17 cellular contexts compared by ENCODE assay signal in the genomic region with DNA sequence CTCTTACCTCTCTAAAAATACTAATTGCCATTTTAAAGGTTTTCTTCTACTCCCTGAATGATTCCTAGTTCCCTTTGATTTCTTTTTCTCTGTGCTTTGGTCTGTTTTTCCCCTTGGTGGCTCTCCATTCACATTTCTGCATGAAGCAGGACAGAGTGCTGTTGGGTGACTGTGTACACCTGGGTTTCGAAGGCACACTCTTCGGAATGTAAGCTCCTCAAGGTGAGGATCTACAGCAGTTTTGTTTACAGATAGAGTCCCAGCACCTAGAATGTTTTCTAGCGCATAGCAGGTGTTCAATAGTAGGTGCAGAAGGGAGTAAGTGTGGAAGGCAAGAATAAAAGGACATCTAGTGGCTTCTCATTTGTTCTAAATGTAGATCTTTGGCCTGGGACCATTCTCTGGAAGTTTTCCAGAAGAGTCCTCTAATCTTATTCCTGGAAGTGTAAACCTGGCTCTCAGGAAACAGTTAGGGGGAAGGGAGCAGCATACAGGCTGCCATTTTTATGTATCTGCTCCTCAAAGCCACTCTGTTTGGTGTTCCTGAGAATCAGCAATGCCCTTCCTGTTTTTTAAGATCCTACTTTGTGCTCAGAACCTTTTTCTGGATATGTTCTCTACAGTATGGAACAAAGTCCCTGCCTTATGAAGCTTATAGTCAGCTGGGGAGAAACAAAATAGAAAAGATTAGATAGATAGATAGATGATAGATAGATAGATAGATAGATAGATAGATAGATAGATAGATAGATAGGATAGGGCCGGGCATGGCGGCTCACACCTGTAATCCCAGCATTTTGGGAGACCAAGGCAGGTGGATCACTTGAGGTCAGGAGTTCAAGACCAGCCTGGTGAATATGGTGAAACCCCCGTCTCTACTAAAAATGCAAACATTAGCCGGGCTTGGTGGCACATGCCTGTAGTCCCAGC. TPM values are rescaled to one million over a fixed set of nuclear protein-coding genes. Genes with fewer than 3 reads are reported as not detected.
DNase-seq lines count a peak whose midpoint lies in the region; ATAC-seq and TF ChIP-seq lines count a peak whose summit lies in the region.
"Had no signal": no experiment of that assay in that cellular context is flagged by ENCODE, and none has a peak within 500 bp of the region (broad histone marks: within the 10 kb centered on the region; RNA-seq: fewer than 3 reads in every experiment).

No MANE protein-coding gene starts in this region.

- CTCF ChIA-PET in naive thymus-derived CD4-positive, alpha-beta T cell (lab: Charles Lee) = no interaction called here

- H3K4me1 ChIP-seq in heart right ventricle = peaks cover 0 to 34% (median 16%) of the 10 kb centered on the region in 9 donors
- H3K4me1 ChIP-seq in right atrium auricular region = peaks cover 0 to 15% of the 10 kb centered on the region in 2 donors
- H3K4me1 ChIP-seq in gastrocnemius medialis = peaks cover 7 to 13% of the 10 kb centered on the region in 2 donors
- H3K4me1 ChIP-seq in naive thymus-derived CD4-positive, alpha-beta T cell (ENCODE audit: control insufficient read depth in 2 of 2, insufficient read depth in 2 of 2, low read length in 2 of 2) = no peaks in the 10 kb centered on the region

- in situ Hi-C loops in gastrocnemius medialis (cut with MboI; ENCODE audit: low sequenced_read_pairs in 4 of 4) = no loop called here

- no peaks in the 10 kb centered on the region for H3K9me3 Mint-ChIP-seq in naive thymus-derived CD4-positive, alpha-beta T cell
- H3K9me3 Mint-ChIP-seq: HFFc6 had no signal

- intact Hi-C loops in heart right ventricle (cut with DNase I) = no loop called here
- intact Hi-C loops in left colon (cut with DNase I, micrococcal nuclease) = no loop called here
- intact Hi-C loops in gastrocnemius medialis (cut with DNase I; ENCODE audit: low total_unique reads) = no loop called here
- intact Hi-C loops in naive thymus-derived CD4-positive, alpha-beta T cell (cut with micrococcal nuclease) = no loop called here
- intact Hi-C loops in posterior cingulate gyrus (cut with DNase I) = no loop called here

- peaks cover 0 to 7% (median 0%) of the 10 kb centered on the region in 7 donors for H3K4me1 Mint-ChIP-seq in naive thymus-derived CD4-positive, alpha-beta T cell

- peaks cover 0 to 39% (median 0%) of the 10 kb centered on the region in 5 donors for H3K27me3 Mint-ChIP-seq in naive thymus-derived CD4-positive, alpha-beta T cell

- H3K9me3 ChIP-seq in heart right ventricle = no peaks in the 10 kb centered on the region
- no peaks in the 10 kb centered on the region for H3K9me3 ChIP-seq in right atrium auricular region
- no peaks in the 10 kb centered on the region for H3K9me3 ChIP-seq in gastrocnemius medialis
- no peaks in the 10 kb centered on the region for H3K9me3 ChIP-seq in naive thymus-derived CD4-positive, alpha-beta T cell (ENCODE audit: control insufficient read depth in 2 of 3, low read length in 3 of 3)
- H3K9me3 ChIP-seq: MG63 had no signal

- no peak overlapping the region for H3K4me3 ChIP-seq in heart right ventricle
- no peak overlapping the region for H3K4me3 ChIP-seq in right atrium auricular region
- H3K4me3 ChIP-seq in gastrocnemius medialis = peak overlapping the region in 1 of 4 donors; percentile 6
- H3K4me3 ChIP-seq in naive thymus-derived CD4-positive, alpha-beta T cell (ENCODE audit: low read length) = no peak overlapping the region
- H3K4me3 ChIP-seq: MG63, PC-9 had no signal

- WGBS in heart right ventricle, 2 donors = 77 to 80% methylated on average over 7 of the region's 7 CpGs

- H3K27me3 ChIP-seq in heart right ventricle (no peaks in the 10 kb centered on the region), right atrium auricular region (no peaks in the 10 kb centered on the region), gastrocnemius medialis (no peaks in the 10 kb centered on the region)
- H3K27me3 ChIP-seq in naive thymus-derived CD4-positive, alpha-beta T cell (ENCODE audit: control insufficient read depth in 2 of 2, insufficient read depth in 2 of 2, low read length in 2 of 2) = no peaks in the 10 kb centered on the region

- peak overlapping the region in 3 of 10 donors; percentile 24 to 49 (median 32) for H3K27ac ChIP-seq in heart right ventricle
- H3K27ac ChIP-seq in right atrium auricular region = no peak overlapping the region
- peak overlapping the region in 3 of 4 donors; percentile 3 to 48 (median 39) for H3K27ac ChIP-seq in gastrocnemius medialis
- H3K27ac ChIP-seq in naive thymus-derived CD4-positive, alpha-beta T cell (ENCODE audit: low read depth, low read length) = no peak overlapping the region
- H3K27ac ChIP-seq: PC-9 had no signal

- POLR2A ChIA-PET in naive thymus-derived CD4-positive, alpha-beta T cell (lab: Charles Lee) = no interaction called here

- peak overlapping the region in 1 of 10 donors; percentile 25 for H3K4me3 Mint-ChIP-seq in naive thymus-derived CD4-positive, alpha-beta T cell
- H3K4me3 Mint-ChIP-seq: HFFc6 had no signal

- TF ChIP-seq POLR2A in gastrocnemius medialis (IDR thresholded peaks at IDR 0.05) = no peak

- peak in 7 of 8 donors; percentile 46 to 81 (median 65) for ATAC-seq in heart right ventricle
- ATAC-seq in left colon = peak; percentile 10
- peak in 1 of 2 donors; percentile 35 for ATAC-seq in gastrocnemius medialis
- no peak for ATAC-seq in HG02840 (IDR thresholded peaks at IDR 0.05; ENCODE audit: low FRiP score, unreplicated experiment)
- ATAC-seq in naive thymus-derived CD4-positive, alpha-beta T cell = no peak

- no peak for TF ChIP-seq CTCF in heart right ventricle (IDR thresholded peaks at IDR 0.05)
- no peak for TF ChIP-seq CTCF in right atrium auricular region (IDR thresholded peaks at IDR 0.05)
- no peak for TF ChIP-seq CTCF in gastrocnemius medialis (IDR thresholded peaks at IDR 0.05 in 4 of 5, conservative IDR thresholded peaks at IDR 0.05 in 1 of 5)

- no peaks in the 10 kb centered on the region for H3K36me3 Mint-ChIP-seq in naive thymus-derived CD4-positive, alpha-beta T cell

- DNase-seq in heart right ventricle (no peak), right atrium auricular region (ENCODE audit: low spot score) (no peak), left colon (no peak), gastrocnemius medialis (no peak), posterior cingulate gyrus (no peak), superior temporal gyrus (ENCODE audit: extremely low spot score) (no peak)
- DNase-seq in naive thymus-derived CD4-positive, alpha-beta T cell = no peak
- DNase-seq: C1 segment of cervical spinal cord, DMS153, HFFc6, MG63, NCI-H1105, NCI-H1694 treated with DMSO at 0.1 percent for 48 hours, NCI-H446, NCI-H748 treated with DMSO at 0.1 percent for 48 hours, PC-9 had no signal

- H3K36me3 ChIP-seq in heart right ventricle = no peaks in the 10 kb centered on the region
- H3K36me3 ChIP-seq in right atrium auricular region = no peaks in the 10 kb centered on the region
- H3K36me3 ChIP-seq in gastrocnemius medialis = no peaks in the 10 kb centered on the region
- no peaks in the 10 kb centered on the region for H3K36me3 ChIP-seq in naive thymus-derived CD4-positive, alpha-beta T cell (ENCODE audit: control insufficient read depth in 2 of 3, insufficient read depth in 3 of 3, low read length in 3 of 3)
- H3K36me3 ChIP-seq: MG63 had no signal

- no peak overlapping the region for H3K27ac Mint-ChIP-seq in naive thymus-derived CD4-positive, alpha-beta T cell
- H3K27ac Mint-ChIP-seq: HFFc6 had no signal

RNA-seq across cellular contexts. Expression of gene EFNA1, which starts 22.8 kb away (rescaled TPM):
- total RNA-seq in heart right ventricle = 10 to 100 TPM; 28.9 to 50.0 (median 35.6) TPM
- 100 to 1,000 TPM in 1 of 2 donors, 10 to 100 TPM in 1; 44.2 to 104 TPM for polyA plus RNA-seq in heart right ventricle
- 10 to 100 TPM; 24.8 to 41.4 TPM for total RNA-seq in right atrium auricular region
- total RNA-seq in left colon = 100 to 1,000 TPM in 1 of 2 donors, 10 to 100 TPM in 1; 63.0 to 176 TPM
- total RNA-seq in gastrocnemius medialis = 10 to 100 TPM; 12.6 to 35.1 (median 14.4) TPM
- total RNA-seq in naive thymus-derived CD4-positive, alpha-beta T cell = 1 to 10 TPM in 4 of 5 experiments, not detected in 1; 4.0 to 7.3 (median 5.6) TPM
- 10 to 100 TPM; 11.1 to 16.8 TPM for polyA plus RNA-seq in naive thymus-derived CD4-positive, alpha-beta T cell

RNA-seq across cellular contexts. Expression of gene EFNA3, which starts 26.2 kb away (rescaled TPM):
- 1 to 10 TPM in 1 of 10 donors, under 1 TPM in 8, not detected in 1; 0.23 to 1.9 (median 0.46) TPM for total RNA-seq in heart right ventricle
- polyA plus RNA-seq in heart right ventricle = 1 to 10 TPM in 1 of 2 donors, under 1 TPM in 1; 0.95 to 1.8 TPM
- total RNA-seq in right atrium auricular region = 1 to 10 TPM in 1 of 2 donors, not detected in 1; 3.2 TPM
- total RNA-seq in left colon = 10 to 100 TPM in 1 of 2 donors, 1 to 10 TPM in 1; 7.7 to 23.1 TPM
- total RNA-seq in gastrocnemius medialis = 1 to 10 TPM in 2 of 4 donors, under 1 TPM in 1, not detected in 1; 0.55 to 1.8 (median 1.6) TPM
- total RNA-seq in naive thymus-derived CD4-positive, alpha-beta T cell = 1 to 10 TPM in 4 of 5 experiments, under 1 TPM in 1; 0.42 to 4.0 (median 2.7) TPM
- polyA plus RNA-seq in naive thymus-derived CD4-positive, alpha-beta T cell = under 1 TPM; 0.51 to 0.72 TPM

RNA-seq across cellular contexts. Expression of gene SLC50A1, which starts 30.8 kb away (rescaled TPM):
- total RNA-seq in heart right ventricle (10 to 100 TPM in 2 of 10 donors, 1 to 10 TPM in 8; 5.5 to 16.8 (median 7.9) TPM), right atrium auricular region (1 to 10 TPM; 3.7 to 10.0 TPM), left colon (100 to 1,000 TPM in 1 of 2 donors, 10 to 100 TPM in 1; 70.6 to 107 TPM), gastrocnemius medialis (10 to 100 TPM in 1 of 4 donors, 1 to 10 TPM in 3; 3.5 to 11.4 (median 8.2) TPM)
- polyA plus RNA-seq in heart right ventricle = 10 to 100 TPM; 23.2 to 33.7 TPM
- 10 to 100 TPM; 21.1 to 35.6 (median 24.3) TPM for total RNA-seq in naive thymus-derived CD4-positive, alpha-beta T cell
- 10 to 100 TPM; 51.0 to 64.8 TPM for polyA plus RNA-seq in naive thymus-derived CD4-positive, alpha-beta T cell

RNA-seq across cellular contexts. Expression of gene DPM3, which starts 35.5 kb away (rescaled TPM):
- total RNA-seq in heart right ventricle (10 to 100 TPM; 48.2 to 70.9 (median 53.4) TPM), right atrium auricular region (10 to 100 TPM; 46.5 to 47.8 TPM), left colon (100 to 1,000 TPM in 1 of 2 donors, 10 to 100 TPM in 1; 93.9 to 131 TPM), gastrocnemius medialis (10 to 100 TPM in 3 of 4 donors, 1 to 10 TPM in 1; 7.3 to 69.5 (median 57.9) TPM)
- polyA plus RNA-seq in heart right ventricle = 100 to 1,000 TPM; 144 to 304 TPM
- 10 to 100 TPM; 29.1 to 50.4 (median 43.8) TPM for total RNA-seq in naive thymus-derived CD4-positive, alpha-beta T cell
- polyA plus RNA-seq in naive thymus-derived CD4-positive, alpha-beta T cell = 100 to 1,000 TPM in 1 of 2 donors, 10 to 100 TPM in 1; 99.2 to 128 TPM

RNA-seq across cellular contexts. Expression of gene EFNA4, which starts 41.3 kb away (rescaled TPM):
- total RNA-seq in heart right ventricle (1 to 10 TPM in 8 of 10 donors, under 1 TPM in 2; 0.49 to 2.8 (median 1.8) TPM), right atrium auricular region (1 to 10 TPM; 2.2 to 3.5 TPM), left colon (10 to 100 TPM; 23.0 to 33.5 TPM), gastrocnemius medialis (under 1 TPM; 0.41 to 0.87 (median 0.80) TPM)
- 1 to 10 TPM; 4.2 to 5.4 TPM for polyA plus RNA-seq in heart right ventricle
- total RNA-seq in naive thymus-derived CD4-positive, alpha-beta T cell = 1 to 10 TPM; 3.9 to 9.4 (median 7.7) TPM
- polyA plus RNA-seq in naive thymus-derived CD4-positive, alpha-beta T cell = 1 to 10 TPM; 2.1 to 3.9 TPM

Comparison
In these comparisons a context has a peak if more than half of its experiments do, and no peak if none do; other contexts are left out.
1. ATAC-seq: peak in heart right ventricle (7 of 8) and left colon (single experiment); none in HG02840 (single experiment) and naive thymus-derived CD4-positive, alpha-beta T cell (single experiment).
2. H3K27ac ChIP-seq: peak in gastrocnemius medialis (3 of 4); none in right atrium auricular region (0 of 2) and naive thymus-derived CD4-positive, alpha-beta T cell (single experiment).